23 cellular contexts compared by ENCODE assay signal in genomic region chr3:95310560-95310959, GRCh38.
DNase-seq lines count a peak whose midpoint lies in the region; ATAC-seq and TF ChIP-seq lines count a peak whose summit lies in the region.
"Had no signal": no experiment of that assay in that cellular context is flagged by ENCODE, and none has a peak within 500 bp of the region (broad histone marks: within the 10 kb centered on the region; RNA-seq: fewer than 3 reads in every experiment).

No MANE protein-coding gene starts in this region.

- H3K79me2 ChIP-seq in GM23338 (replicated peaks; ENCODE audit: insufficient read depth) (no peaks in the 10 kb centered on the region), MM.1S (ENCODE audit: low read length) (no peaks in the 10 kb centered on the region)

- ATAC-seq in GM23338 = no peak
- ATAC-seq in aorta (ENCODE audit: low FRiP score) = no peak

- no peak overlapping the region for H3K4me3 ChIP-seq in GM23338
- H3K4me3 ChIP-seq in MM.1S (ENCODE audit: low read length) = peak overlapping the region; percentile 35
- no peak overlapping the region for H3K4me3 ChIP-seq in aorta (ENCODE audit: low read length in 2 of 2)
- H3K4me3 ChIP-seq: BLaER1, GM12878 had no signal

- H3K4me2 ChIP-seq in GM23338 (no peak overlapping the region), MM.1S (ENCODE audit: low read depth, low read length) (peak overlapping the region; percentile 79)
- H3K4me2 ChIP-seq: BLaER1 had no signal

- H3K27ac ChIP-seq in GM23338 (ENCODE audit: low read depth) (no peak overlapping the region), MM.1S (ENCODE audit: low read length) (peak overlapping the region; percentile 34; the same call in 1 of the 2 replicates), aorta (ENCODE audit: low read depth in 1 of 2, low read length in 2 of 2) (no peak overlapping the region)
- H3K27ac ChIP-seq: BLaER1 had no signal

- H4K20me1 ChIP-seq in GM23338 (replicated peaks; ENCODE audit: insufficient read depth) = no peaks in the 10 kb centered on the region
- H4K20me1 ChIP-seq in MM.1S (ENCODE audit: insufficient read depth, low read length) = no peaks in the 10 kb centered on the region
- H4K20me1 ChIP-seq: BLaER1 had no signal

- WGBS in aorta, 2 donors = 81 to 85% methylated on average over 2 of the region's 2 CpGs

- no peak overlapping the region for H3K4me3 Mint-ChIP-seq in GM23338
- H3K4me3 Mint-ChIP-seq: CD14-positive monocyte; CD4-positive, alpha-beta memory T cell; CD4-positive, CD25-positive, alpha-beta regulatory T cell; CD8-positive, alpha-beta memory T cell had no signal

- no peaks in the 10 kb centered on the region for H3K27me3 Mint-ChIP-seq in GM23338 (ENCODE audit: insufficient read depth, low read depth, poor library complexity)
- H3K27me3 Mint-ChIP-seq: CD4-positive, alpha-beta memory T cell; CD4-positive, CD25-positive, alpha-beta regulatory T cell; CD8-positive, alpha-beta memory T cell had no signal

- intact Hi-C loops in aorta (cut with DNase I) = no loop called here

- H3K9me3 ChIP-seq in MM.1S (replicated peaks; ENCODE audit: insufficient read depth, low read length) = no peaks in the 10 kb centered on the region
- no peaks in the 10 kb centered on the region for H3K9me3 ChIP-seq in aorta (ENCODE audit: control insufficient read depth, low read length)
- H3K9me3 ChIP-seq: BE2C, BLaER1 had no signal

- H3K9me2 ChIP-seq in GM23338 (ENCODE audit: insufficient read depth) = no peaks in the 10 kb centered on the region
- no peaks in the 10 kb centered on the region for H3K9me2 ChIP-seq in MM.1S (replicated peaks; ENCODE audit: insufficient read depth, low read length)

- H3F3A ChIP-seq in GM23338 (replicated peaks; ENCODE audit: low read depth) (no peaks in the 10 kb centered on the region), MM.1S (ENCODE audit: insufficient read depth, low read length) (peaks cover 16% of the 10 kb centered on the region)

- H3K36me3 ChIP-seq in GM23338 (ENCODE audit: insufficient read depth) (no peaks in the 10 kb centered on the region), MM.1S (replicated peaks; ENCODE audit: insufficient read depth, low read length) (no peaks in the 10 kb centered on the region), aorta (ENCODE audit: control insufficient read depth in 1 of 2, insufficient read depth in 2 of 2, low read length in 1 of 2) (no peaks in the 10 kb centered on the region)
- H3K36me3 ChIP-seq: BE2C, BLaER1 had no signal

- DNase-seq in GM23338 (ENCODE audit: low spot score) (no peak), MM.1S (peak; percentile 65), HPDE6-E6E7 (ENCODE audit: extremely low spot score) (no peak), SK-N-DZ (ENCODE audit: low spot score) (no peak), aorta (no peak)
- DNase-seq: 8988T; ACHN; BE2C; C1 segment of cervical spinal cord; CD4-positive, alpha-beta memory T cell; CD4-positive, CD25-positive, alpha-beta regulatory T cell; CD8-positive, alpha-beta memory T cell; COR-L47; DMS 273 treated with DMSO at 0.1 percent for 48 hours; DMS153; DMS53; DMS79; DND-41; EL; GDM1 had no signal

- peaks cover 6% of the 10 kb centered on the region for H3K9me3 Mint-ChIP-seq in GM23338

- H3K27me3 ChIP-seq in GM23338 (ENCODE audit: insufficient read depth) (no peaks in the 10 kb centered on the region), MM.1S (replicated peaks; ENCODE audit: insufficient read depth, low read length) (no peaks in the 10 kb centered on the region), aorta (ENCODE audit: control insufficient read depth in 1 of 2, insufficient read depth in 2 of 2, low read length in 1 of 2) (no peaks in the 10 kb centered on the region)
- H3K27me3 ChIP-seq: BE2C, BLaER1 had no signal

- peaks cover 9% of the 10 kb centered on the region; the same call in 2 of the 3 replicates for H3K36me3 Mint-ChIP-seq in GM23338 (ENCODE audit: low read depth)
- H3K36me3 Mint-ChIP-seq: CD14-positive monocyte; CD4-positive, alpha-beta memory T cell; CD4-positive, CD25-positive, alpha-beta regulatory T cell had no signal

- H3K4me1 ChIP-seq in GM23338 (ENCODE audit: insufficient read depth) (no peaks in the 10 kb centered on the region), MM.1S (ENCODE audit: low read length) (peaks cover 12% of the 10 kb centered on the region), aorta (ENCODE audit: control insufficient read depth in 1 of 2, insufficient read depth in 2 of 2, low read length in 2 of 2) (no peaks in the 10 kb centered on the region)
- H3K4me1 ChIP-seq: BE2C, BLaER1 had no signal

- H2AFZ ChIP-seq in GM23338 = 0 out of 2 replicates have a peak overlapping the region, but pooled peaks have one; percentile 6
- peak overlapping the region; percentile 37; the same call in 1 of the 2 replicates for H2AFZ ChIP-seq in MM.1S (ENCODE audit: low read length)

- H3K27ac Mint-ChIP-seq in GM23338 = no peak overlapping the region
- H3K27ac Mint-ChIP-seq: CD14-positive monocyte; CD4-positive, alpha-beta memory T cell; CD4-positive, CD25-positive, alpha-beta regulatory T cell; CD8-positive, alpha-beta memory T cell had no signal

- H3K4me1 Mint-ChIP-seq in GM23338 = no peaks in the 10 kb centered on the region
- H3K4me1 Mint-ChIP-seq: CD14-positive monocyte; CD4-positive, alpha-beta memory T cell; CD4-positive, CD25-positive, alpha-beta regulatory T cell; CD8-positive, alpha-beta memory T cell had no signal

- TF ChIP-seq CTCF in GM23338 (conservative IDR thresholded peaks at IDR 0.05; ENCODE audit: low read depth in 2 of 2) = no peak
- no peak for TF ChIP-seq CTCF in MM.1S (IDR thresholded peaks at IDR 0.05; ENCODE audit: low read length)

- H3K9ac ChIP-seq in MM.1S (ENCODE audit: low read length) = peak overlapping the region; percentile 5; the same call in 1 of the 2 replicates
- H3K9ac ChIP-seq: BLaER1 had no signal

TF ChIP-seq in GM23338, 12 proteins besides CTCF, POLR2A, EP300 and RAD21 (continues in another document):
- TF ChIP-seq ZNF462 (CRISPR knock-in tag; IDR thresholded peaks at IDR 0.05) (no peak), JUNB (IDR thresholded peaks at IDR 0.05; ENCODE audit: unreplicated experiment) (no peak), ZNF331 (CRISPR knock-in tag; IDR thresholded peaks at IDR 0.05; ENCODE audit: low read depth) (no peak), EZH2phosphoT487 (IDR thresholded peaks at IDR 0.05; ENCODE audit: unreplicated experiment) (no peak)
